In the genomic region with DNA sequence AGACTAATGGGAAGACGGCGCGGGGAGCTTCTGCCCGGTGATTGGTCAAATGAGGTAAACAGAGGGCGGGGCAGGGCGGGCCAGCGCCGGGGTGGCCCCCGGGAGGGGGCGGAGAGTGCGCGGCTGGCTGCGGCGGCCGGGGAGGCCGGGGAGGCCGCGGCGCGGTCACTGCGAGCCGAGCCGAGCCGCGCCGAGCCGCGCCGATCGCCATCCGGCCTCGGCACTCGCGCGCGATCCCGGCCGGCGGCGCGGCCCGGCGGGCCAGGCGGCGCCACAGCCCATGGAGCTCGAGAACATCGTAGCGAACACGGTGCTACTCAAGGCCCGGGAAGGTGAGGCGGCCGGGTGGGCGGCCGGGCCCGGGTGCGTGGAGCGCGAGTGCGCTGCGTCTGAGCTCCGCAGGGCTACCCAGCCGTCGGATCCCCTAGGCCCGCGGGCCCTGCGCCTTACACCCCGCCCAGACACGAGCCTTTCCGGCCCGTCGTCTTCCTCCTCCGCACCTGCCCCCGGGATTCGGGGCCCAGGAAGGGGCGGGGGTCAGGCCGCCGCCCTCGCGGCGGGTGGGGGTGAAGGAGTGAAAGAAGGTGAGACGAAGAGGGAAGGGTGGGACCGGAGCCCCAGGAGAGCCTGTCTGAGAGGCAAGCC, we compare ENCODE assay signal across 1 cellular context.
TF ChIP-seq lines count a peak whose summit lies in the region.

A gene (plus strand): TSS at position 111 of the 645 bp plus-strand sequence. CDS start 170 bp downstream, at position 281.

TF ChIP-seq in K562, 482 proteins besides CTCF, POLR2A, EP300 and RAD21 (continued from another document and continues in another):
- TF ChIP-seq, protein P1, sequence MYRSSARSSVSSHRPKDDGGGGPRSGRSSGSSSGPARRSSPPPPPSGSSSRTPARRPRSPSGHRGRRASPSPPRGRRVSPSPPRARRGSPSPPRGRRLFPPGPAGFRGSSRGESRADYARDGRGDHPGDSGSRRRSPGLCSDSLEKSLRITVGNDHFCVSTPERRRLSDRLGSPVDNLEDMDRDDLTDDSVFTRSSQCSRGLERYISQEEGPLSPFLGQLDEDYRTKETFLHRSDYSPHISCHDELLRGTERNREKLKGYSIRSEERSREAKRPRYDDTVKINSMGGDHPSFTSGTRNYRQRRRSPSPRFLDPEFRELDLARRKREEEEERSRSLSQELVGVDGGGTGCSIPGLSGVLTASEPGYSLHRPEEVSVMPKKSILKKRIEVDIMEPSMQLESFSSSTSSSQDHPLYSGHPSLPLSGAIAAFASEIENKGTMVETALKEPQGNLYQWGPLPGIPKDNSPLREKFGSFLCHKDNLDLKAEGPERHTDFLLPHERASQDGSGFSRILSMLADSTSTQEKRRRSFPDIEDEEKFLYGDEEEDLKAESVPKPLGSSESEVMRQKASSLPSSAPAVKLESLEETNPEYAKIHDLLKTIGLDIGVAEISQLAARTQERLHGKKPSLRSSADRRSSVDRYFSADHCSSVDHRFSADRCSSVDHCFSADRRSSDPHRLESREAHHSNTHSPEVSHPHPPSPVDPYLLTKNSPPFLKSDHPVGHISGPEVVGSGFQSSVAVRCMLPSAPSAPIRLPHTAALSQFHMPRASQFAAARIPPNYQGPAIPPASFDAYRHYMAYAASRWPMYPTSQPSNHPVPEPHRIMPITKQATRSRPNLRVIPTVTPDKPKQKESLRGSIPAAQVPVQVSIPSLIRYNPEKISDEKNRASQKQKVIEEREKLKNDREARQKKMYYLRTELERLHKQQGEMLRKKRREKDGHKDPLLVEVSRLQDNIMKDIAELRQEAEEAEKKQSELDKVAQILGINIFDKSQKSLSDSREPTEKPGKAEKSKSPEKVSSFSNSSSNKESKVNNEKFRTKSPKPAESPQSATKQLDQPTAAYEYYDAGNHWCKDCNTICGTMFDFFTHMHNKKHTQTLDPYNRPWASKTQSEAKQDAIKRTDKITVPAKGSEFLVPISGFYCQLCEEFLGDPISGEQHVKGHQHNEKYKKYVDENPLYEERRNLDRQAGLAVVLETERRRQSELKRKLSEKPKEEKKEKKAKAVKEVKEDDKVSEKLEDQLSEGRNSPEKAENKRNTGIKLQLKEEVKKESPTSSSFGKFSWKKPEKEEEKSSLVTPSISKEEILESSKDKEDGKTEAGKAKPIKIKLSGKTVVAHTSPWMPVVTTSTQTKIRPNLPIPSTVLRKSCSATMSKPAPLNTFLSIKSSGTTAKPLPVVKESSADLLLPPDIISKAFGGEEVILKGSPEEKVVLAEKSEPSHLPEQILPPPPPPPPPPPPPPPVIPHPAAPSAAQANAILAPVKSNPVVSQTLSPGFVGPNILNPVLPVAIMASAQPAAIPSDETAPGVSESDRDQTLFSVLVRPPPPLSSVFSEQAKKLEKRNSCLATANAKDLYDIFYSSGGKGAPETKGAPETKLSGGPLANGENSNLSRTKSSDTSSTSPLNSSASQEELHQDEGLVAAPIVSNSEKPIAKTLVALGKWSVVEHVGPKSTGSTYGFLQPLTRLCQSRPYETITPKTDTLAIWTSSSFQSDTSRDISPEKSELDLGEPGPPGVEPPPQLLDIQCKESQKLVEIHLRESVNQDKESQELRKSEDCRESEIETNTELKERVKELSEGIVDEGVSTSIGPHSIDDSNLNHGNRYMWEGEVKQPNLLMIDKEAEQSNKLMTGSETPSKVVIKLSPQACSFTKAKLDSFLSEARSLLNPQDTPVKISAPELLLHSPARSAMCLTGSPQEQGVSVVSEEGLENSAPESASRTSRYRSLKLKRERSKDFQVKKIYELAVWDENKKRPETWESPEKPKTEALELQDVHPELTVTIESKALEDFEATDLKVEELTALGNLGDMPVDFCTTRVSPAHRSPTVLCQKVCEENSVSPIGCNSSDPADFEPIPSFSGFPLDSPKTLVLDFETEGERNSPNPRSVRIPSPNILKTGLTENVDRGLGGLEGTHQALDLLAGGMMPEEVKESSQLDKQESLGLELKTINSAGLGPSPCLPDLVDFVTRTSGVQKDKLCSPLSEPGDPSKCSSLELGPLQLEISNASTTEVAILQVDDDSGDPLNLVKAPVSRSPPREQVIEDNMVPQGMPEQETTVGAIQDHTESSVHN (IDR thresholded peaks at IDR 0.05; ENCODE audit: borderline replicate concordance in 1 of 2, low read depth in 1 of 2): no peak
- no peak for TF ChIP-seq ZNF316 (IDR thresholded peaks at IDR 0.05)
- no peak for TF ChIP-seq L3MBTL2 (IDR thresholded peaks at IDR 0.05)
- TF ChIP-seq NFYB (IDR thresholded peaks at IDR 0.05; ENCODE audit: extremely low read depth, insufficient read length): no peak
- TF ChIP-seq TEAD2 (tag; IDR thresholded peaks at IDR 0.05): no peak
- no peak for TF ChIP-seq DNMT1 (IDR thresholded peaks at IDR 0.05)
- TF ChIP-seq, protein P2, sequence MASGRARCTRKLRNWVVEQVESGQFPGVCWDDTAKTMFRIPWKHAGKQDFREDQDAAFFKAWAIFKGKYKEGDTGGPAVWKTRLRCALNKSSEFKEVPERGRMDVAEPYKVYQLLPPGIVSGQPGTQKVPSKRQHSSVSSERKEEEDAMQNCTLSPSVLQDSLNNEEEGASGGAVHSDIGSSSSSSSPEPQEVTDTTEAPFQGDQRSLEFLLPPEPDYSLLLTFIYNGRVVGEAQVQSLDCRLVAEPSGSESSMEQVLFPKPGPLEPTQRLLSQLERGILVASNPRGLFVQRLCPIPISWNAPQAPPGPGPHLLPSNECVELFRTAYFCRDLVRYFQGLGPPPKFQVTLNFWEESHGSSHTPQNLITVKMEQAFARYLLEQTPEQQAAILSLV (tag; IDR thresholded peaks at IDR 0.05): no peak
- TF ChIP-seq, protein P3, sequence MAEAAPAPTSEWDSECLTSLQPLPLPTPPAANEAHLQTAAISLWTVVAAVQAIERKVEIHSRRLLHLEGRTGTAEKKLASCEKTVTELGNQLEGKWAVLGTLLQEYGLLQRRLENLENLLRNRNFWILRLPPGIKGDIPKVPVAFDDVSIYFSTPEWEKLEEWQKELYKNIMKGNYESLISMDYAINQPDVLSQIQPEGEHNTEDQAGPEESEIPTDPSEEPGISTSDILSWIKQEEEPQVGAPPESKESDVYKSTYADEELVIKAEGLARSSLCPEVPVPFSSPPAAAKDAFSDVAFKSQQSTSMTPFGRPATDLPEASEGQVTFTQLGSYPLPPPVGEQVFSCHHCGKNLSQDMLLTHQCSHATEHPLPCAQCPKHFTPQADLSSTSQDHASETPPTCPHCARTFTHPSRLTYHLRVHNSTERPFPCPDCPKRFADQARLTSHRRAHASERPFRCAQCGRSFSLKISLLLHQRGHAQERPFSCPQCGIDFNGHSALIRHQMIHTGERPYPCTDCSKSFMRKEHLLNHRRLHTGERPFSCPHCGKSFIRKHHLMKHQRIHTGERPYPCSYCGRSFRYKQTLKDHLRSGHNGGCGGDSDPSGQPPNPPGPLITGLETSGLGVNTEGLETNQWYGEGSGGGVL (CRISPR knock-in tag; IDR thresholded peaks at IDR 0.05): no peak
- TF ChIP-seq NR2C1 (IDR thresholded peaks at IDR 0.05): no peak
- TF ChIP-seq NR2C1 (tag; IDR thresholded peaks at IDR 0.05): no peak
- TF ChIP-seq CREB1 (IDR thresholded peaks at IDR 0.05): no peak
- no peak for TF ChIP-seq CREB1 (CRISPR knock-in tag; IDR thresholded peaks at IDR 0.05)
- no peak for TF ChIP-seq HNRNPK (IDR thresholded peaks at IDR 0.05; ENCODE audit: low read depth, low read length, poor library complexity, severe bottlenecking)
- TF ChIP-seq DMBX1 (CRISPR knock-in tag; IDR thresholded peaks at IDR 0.05; ENCODE audit: borderline replicate concordance): no peak
- no peak for TF ChIP-seq MAFG (tag; conservative IDR thresholded peaks at IDR 0.05)
- TF ChIP-seq, protein P4, sequence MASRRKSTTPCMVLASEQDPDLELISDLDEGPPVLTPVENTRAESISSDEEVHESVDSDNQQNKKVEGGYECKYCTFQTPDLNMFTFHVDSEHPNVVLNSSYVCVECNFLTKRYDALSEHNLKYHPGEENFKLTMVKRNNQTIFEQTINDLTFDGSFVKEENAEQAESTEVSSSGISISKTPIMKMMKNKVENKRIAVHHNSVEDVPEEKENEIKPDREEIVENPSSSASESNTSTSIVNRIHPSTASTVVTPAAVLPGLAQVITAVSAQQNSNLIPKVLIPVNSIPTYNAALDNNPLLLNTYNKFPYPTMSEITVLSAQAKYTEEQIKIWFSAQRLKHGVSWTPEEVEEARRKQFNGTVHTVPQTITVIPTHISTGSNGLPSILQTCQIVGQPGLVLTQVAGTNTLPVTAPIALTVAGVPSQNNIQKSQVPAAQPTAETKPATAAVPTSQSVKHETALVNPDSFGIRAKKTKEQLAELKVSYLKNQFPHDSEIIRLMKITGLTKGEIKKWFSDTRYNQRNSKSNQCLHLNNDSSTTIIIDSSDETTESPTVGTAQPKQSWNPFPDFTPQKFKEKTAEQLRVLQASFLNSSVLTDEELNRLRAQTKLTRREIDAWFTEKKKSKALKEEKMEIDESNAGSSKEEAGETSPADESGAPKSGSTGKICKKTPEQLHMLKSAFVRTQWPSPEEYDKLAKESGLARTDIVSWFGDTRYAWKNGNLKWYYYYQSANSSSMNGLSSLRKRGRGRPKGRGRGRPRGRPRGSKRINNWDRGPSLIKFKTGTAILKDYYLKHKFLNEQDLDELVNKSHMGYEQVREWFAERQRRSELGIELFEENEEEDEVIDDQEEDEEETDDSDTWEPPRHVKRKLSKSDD (conservative IDR thresholded peaks at IDR 0.05; ENCODE audit: low read length): no peak
- TF ChIP-seq ASH1L (IDR thresholded peaks at IDR 0.05; ENCODE audit: borderline replicate concordance, low read depth, partially characterized antibody): peak; percentile 1
- TF ChIP-seq TSC22D4 (tag; IDR thresholded peaks at IDR 0.05): no peak
- TF ChIP-seq SAFB2 (IDR thresholded peaks at IDR 0.05; ENCODE audit: borderline replicate concordance, low read depth, low read length, severe bottlenecking): no peak
- TF ChIP-seq POLR2G (IDR thresholded peaks at IDR 0.05; ENCODE audit: low read depth, low read length): peak; percentile 77
- TF ChIP-seq SMARCC2 (IDR thresholded peaks at IDR 0.05; ENCODE audit: low read depth): no peak
- TF ChIP-seq, protein P5, sequence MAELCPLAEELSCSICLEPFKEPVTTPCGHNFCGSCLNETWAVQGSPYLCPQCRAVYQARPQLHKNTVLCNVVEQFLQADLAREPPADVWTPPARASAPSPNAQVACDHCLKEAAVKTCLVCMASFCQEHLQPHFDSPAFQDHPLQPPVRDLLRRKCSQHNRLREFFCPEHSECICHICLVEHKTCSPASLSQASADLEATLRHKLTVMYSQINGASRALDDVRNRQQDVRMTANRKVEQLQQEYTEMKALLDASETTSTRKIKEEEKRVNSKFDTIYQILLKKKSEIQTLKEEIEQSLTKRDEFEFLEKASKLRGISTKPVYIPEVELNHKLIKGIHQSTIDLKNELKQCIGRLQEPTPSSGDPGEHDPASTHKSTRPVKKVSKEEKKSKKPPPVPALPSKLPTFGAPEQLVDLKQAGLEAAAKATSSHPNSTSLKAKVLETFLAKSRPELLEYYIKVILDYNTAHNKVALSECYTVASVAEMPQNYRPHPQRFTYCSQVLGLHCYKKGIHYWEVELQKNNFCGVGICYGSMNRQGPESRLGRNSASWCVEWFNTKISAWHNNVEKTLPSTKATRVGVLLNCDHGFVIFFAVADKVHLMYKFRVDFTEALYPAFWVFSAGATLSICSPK (IDR thresholded peaks at IDR 0.05; ENCODE audit: borderline replicate concordance): no peak
- no peak for TF ChIP-seq PRPF4 (IDR thresholded peaks at IDR 0.05; ENCODE audit: insufficient read depth, low read depth, low read length, poor library complexity, severe bottlenecking)
- TF ChIP-seq ZBTB1 (CRISPR knock-in tag; IDR thresholded peaks at IDR 0.05; ENCODE audit: borderline replicate concordance, low read depth): no peak
- TF ChIP-seq EWSR1 (IDR thresholded peaks at IDR 0.05; ENCODE audit: borderline replicate concordance, low read depth, partially characterized antibody): no peak
- no peak for TF ChIP-seq TAF9B (IDR thresholded peaks at IDR 0.05; ENCODE audit: partially characterized antibody)
- no peak for TF ChIP-seq ZNF551 (CRISPR knock-in tag; IDR thresholded peaks at IDR 0.05)
- no peak for TF ChIP-seq GTF2A2 (tag; IDR thresholded peaks at IDR 0.05)
- no peak for TF ChIP-seq C11orf30 (IDR thresholded peaks at IDR 0.05; ENCODE audit: low read depth)
- TF ChIP-seq ZKSCAN1 (IDR thresholded peaks at IDR 0.05; ENCODE audit: low read depth, low read length): no peak
- TF ChIP-seq EP400 (IDR thresholded peaks at IDR 0.05): peak; percentile 60; the same call in 1 of the 2 replicates
